ENCODE assay signal across 29 cellular contexts in the genomic region with DNA sequence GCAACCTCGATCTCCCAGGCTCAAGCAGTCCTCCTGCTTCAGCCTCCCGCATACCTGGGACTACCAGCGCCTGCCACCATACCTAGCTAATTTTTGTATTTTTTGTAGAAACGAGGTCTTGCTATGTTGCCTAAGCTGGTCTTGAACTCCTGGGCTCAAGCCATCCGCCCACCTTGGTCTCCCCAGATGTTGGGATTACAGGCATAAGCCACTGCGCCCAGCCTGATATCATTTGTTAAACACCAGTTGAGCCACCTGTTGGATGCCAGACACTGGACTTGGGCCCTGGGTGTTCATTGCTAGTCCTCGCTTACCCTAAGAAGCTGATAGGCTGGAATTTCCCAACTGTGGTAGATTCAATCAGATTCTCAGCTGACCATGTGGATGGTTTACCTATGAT.
"Had no signal": no experiment of that assay in that cellular context is flagged by ENCODE, and none has a peak within 500 bp of the region (broad histone marks: within the 10 kb centered on the region; RNA-seq: fewer than 3 reads in every experiment).

No MANE protein-coding gene starts in this region.

- FAIRE-seq: endometrium had no signal

- H3K27me3 ChIP-seq: ascending aorta, breast epithelium, cardiac muscle cell, colonic mucosa, esophagus muscularis mucosa, foreskin keratinocyte, gastroesophageal sphincter, heart right ventricle had no signal

- H3K27ac Mint-ChIP-seq: activated CD4-positive, alpha-beta memory T cell treated with anti-CD3 and anti-CD28 coated beads for 36 hours; activated CD4-positive, alpha-beta T cell treated with anti-CD3 and anti-CD28 coated beads for 36 hours; activated CD4-positive, alpha-beta T cell treated with anti-CD3 and anti-CD28 coated beads, Interleukin-2, amount 10 ng/mL, durations not matched to agents 24 days and 14 days; activated naive CD4-positive, alpha-beta T cell treated with anti-CD3 and anti-CD28 coated beads, Interleukin-2, amount 10 ng/mL, durations not matched to agents 7 days and 5 days; activated naive CD4-positive, alpha-beta T cell treated with anti-CD3 and anti-CD28 coated beads, Interleukin-2, amount 50 U/mL, for 72 hours; activated naive CD8-positive, alpha-beta T cell treated with anti-CD3 and anti-CD28 coated beads, Interleukin-2, amount 10 ng/mL, durations not matched to agents 7 days and 5 days; activated T-cell treated with anti-CD3 and anti-CD28 coated beads, Interleukin-2, amount 50 U/mL, for 24 hours; activated T-cell treated with anti-CD3 and anti-CD28 coated beads, Interleukin-2, amount 50 U/mL, for 72 hours had no signal

- H3K4me1 Mint-ChIP-seq: activated CD4-positive, alpha-beta T cell treated with anti-CD3 and anti-CD28 coated beads for 36 hours; activated CD4-positive, alpha-beta T cell treated with anti-CD3 and anti-CD28 coated beads, Interleukin-2, amount 10 ng/mL, durations not matched to agents 24 days and 14 days; activated naive CD4-positive, alpha-beta T cell treated with anti-CD3 and anti-CD28 coated beads, Interleukin-2, amount 10 ng/mL, durations not matched to agents 7 days and 5 days; activated naive CD8-positive, alpha-beta T cell treated with anti-CD3 and anti-CD28 coated beads, Interleukin-2, amount 10 ng/mL, durations not matched to agents 7 days and 5 days had no signal

- H3K36me3 Mint-ChIP-seq: activated CD4-positive, alpha-beta memory T cell treated with anti-CD3 and anti-CD28 coated beads for 36 hours; activated naive CD4-positive, alpha-beta T cell treated with anti-CD3 and anti-CD28 coated beads, Interleukin-2, amount 10 ng/mL, durations not matched to agents 7 days and 5 days; activated naive CD4-positive, alpha-beta T cell treated with anti-CD3 and anti-CD28 coated beads, Interleukin-2, amount 50 U/mL, for 72 hours; activated naive CD8-positive, alpha-beta T cell treated with anti-CD3 and anti-CD28 coated beads, Interleukin-2, amount 10 ng/mL, durations not matched to agents 7 days and 5 days had no signal

- H3K4me3 ChIP-seq: ascending aorta, breast epithelium, cardiac muscle cell, colonic mucosa, esophagus muscularis mucosa, gastroesophageal sphincter, heart right ventricle had no signal

- H3K4me1 ChIP-seq: breast epithelium, colonic mucosa, foreskin keratinocyte had no signal

- H3K9me3 Mint-ChIP-seq: activated CD4-positive, alpha-beta memory T cell treated with anti-CD3 and anti-CD28 coated beads for 36 hours; activated CD4-positive, alpha-beta T cell treated with anti-CD3 and anti-CD28 coated beads, Interleukin-2, amount 10 ng/mL, durations not matched to agents 24 days and 14 days; activated naive CD4-positive, alpha-beta T cell treated with anti-CD3 and anti-CD28 coated beads, Interleukin-2, amount 10 ng/mL, durations not matched to agents 7 days and 5 days; activated naive CD4-positive, alpha-beta T cell treated with anti-CD3 and anti-CD28 coated beads, Interleukin-2, amount 50 U/mL, for 72 hours; activated naive CD8-positive, alpha-beta T cell treated with anti-CD3 and anti-CD28 coated beads, Interleukin-2, amount 10 ng/mL, durations not matched to agents 7 days and 5 days; activated T-cell treated with anti-CD3 and anti-CD28 coated beads, Interleukin-2, amount 50 U/mL, for 24 hours; activated T-cell treated with anti-CD3 and anti-CD28 coated beads, Interleukin-2, amount 50 U/mL, for 72 hours had no signal

- H3K27ac ChIP-seq: ascending aorta, breast epithelium, colonic mucosa, esophagus muscularis mucosa, foreskin keratinocyte, gastroesophageal sphincter, heart right ventricle had no signal

- H3K4me3 Mint-ChIP-seq: activated CD4-positive, alpha-beta memory T cell treated with anti-CD3 and anti-CD28 coated beads for 36 hours; activated CD4-positive, alpha-beta T cell treated with anti-CD3 and anti-CD28 coated beads for 36 hours; activated CD4-positive, alpha-beta T cell treated with anti-CD3 and anti-CD28 coated beads, Interleukin-2, amount 10 ng/mL, durations not matched to agents 24 days and 14 days; activated naive CD4-positive, alpha-beta T cell treated with anti-CD3 and anti-CD28 coated beads, Interleukin-2, amount 10 ng/mL, durations not matched to agents 7 days and 5 days; activated naive CD8-positive, alpha-beta T cell treated with anti-CD3 and anti-CD28 coated beads, Interleukin-2, amount 10 ng/mL, durations not matched to agents 7 days and 5 days; activated T-cell treated with anti-CD3 and anti-CD28 coated beads, Interleukin-2, amount 50 U/mL, for 24 hours; activated T-cell treated with anti-CD3 and anti-CD28 coated beads, Interleukin-2, amount 50 U/mL, for 72 hours; brain had no signal

- H3K27me3 Mint-ChIP-seq: activated CD4-positive, alpha-beta T cell treated with anti-CD3 and anti-CD28 coated beads for 36 hours; brain had no signal

- DNase-seq: activated CD4-positive, alpha-beta memory T cell treated with anti-CD3 and anti-CD28 coated beads for 36 hours; activated CD4-positive, alpha-beta T cell treated with anti-CD3 and anti-CD28 coated beads for 36 hours; activated CD4-positive, alpha-beta T cell treated with anti-CD3 and anti-CD28 coated beads, Interleukin-2, amount 10 ng/mL, durations not matched to agents 24 days and 14 days; activated CD4-positive, CD25-positive, alpha-beta regulatory T cell; activated CD4-positive, CD25-positive, alpha-beta regulatory T cell treated with anti-CD3 and anti-CD28 coated beads, Interleukin-2, amount 50 U/mL, for 72 hours; activated CD8-positive, alpha-beta memory T cell treated with anti-CD3 and anti-CD28 coated beads, Interleukin-2, amount 50 U/mL, for 48 hours; activated gamma-delta T cell; activated naive CD4-positive, alpha-beta T cell; activated naive CD4-positive, alpha-beta T cell treated with anti-CD3 and anti-CD28 coated beads, Interleukin-2, amount 10 ng/mL, durations not matched to agents 7 days and 5 days; activated naive CD8-positive, alpha-beta T cell treated with anti-CD3 and anti-CD28 coated beads, Interleukin-2, amount 10 ng/mL, durations not matched to agents 7 days and 5 days; activated T-cell treated with anti-CD3 and anti-CD28 coated beads for 4 hours; activated T-cell treated with anti-CD3 and anti-CD28 coated beads, Interleukin-2, amount 50 U/mL, for 24 hours; activated T-cell treated with anti-CD3 and anti-CD28 coated beads, Interleukin-2, amount 50 U/mL, for 72 hours; central memory CD4-positive, alpha-beta T cell; cerebellar nuclear complex; colonic mucosa; effector CD8-positive, alpha-beta T cell; erythroblast; foreskin keratinocyte; heart right ventricle; T-helper 2 cell had no signal

- H3K36me3 ChIP-seq: breast epithelium, cardiac muscle cell, colonic mucosa had no signal

- ATAC-seq: activated CD4-positive, alpha-beta T cell treated with anti-CD3 and anti-CD28 coated beads for 36 hours; activated naive CD4-positive, alpha-beta T cell treated with anti-CD3 and anti-CD28 coated beads, Interleukin-2, amount 50 U/mL, for 72 hours; activated T-cell treated with anti-CD3 and anti-CD28 coated beads, Interleukin-2, amount 50 U/mL, for 72 hours; foreskin keratinocyte; gastroesophageal sphincter; heart right ventricle had no signal

- H3K9me3 ChIP-seq: ascending aorta, breast epithelium, colonic mucosa, esophagus muscularis mucosa, gastroesophageal sphincter, heart right ventricle had no signal
